Comparison of ENCODE assay signal across 3 cellular contexts in the genomic region with DNA sequence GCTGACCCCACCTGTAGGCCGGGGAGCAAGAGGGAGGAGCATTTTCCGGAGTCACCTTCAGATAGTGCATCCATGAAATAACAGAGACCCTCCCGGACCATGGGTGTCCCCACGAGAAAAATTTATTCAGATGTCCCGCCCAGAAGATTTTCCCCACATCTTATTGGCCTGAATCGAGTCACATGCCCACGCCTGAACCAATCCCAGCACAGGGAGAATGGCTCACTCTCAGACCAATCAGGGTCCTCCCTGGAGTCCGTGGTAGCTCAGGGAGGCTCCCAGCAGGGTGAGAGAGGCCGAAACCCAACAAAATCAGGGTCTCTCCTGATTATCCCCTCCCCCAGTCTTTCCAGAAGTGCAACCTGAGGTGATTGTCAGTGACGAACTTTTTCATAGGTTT.
TF ChIP-seq lines count a peak whose summit lies in the region.

No MANE protein-coding gene starts in this region.

TF ChIP-seq in A549, 52 proteins besides CTCF, POLR2A, EP300 and RAD21:
- no peak for TF ChIP-seq POLR2AphosphoS2 (conservative IDR thresholded peaks at IDR 0.05; ENCODE audit: low read length)
- TF ChIP-seq, protein P1, sequence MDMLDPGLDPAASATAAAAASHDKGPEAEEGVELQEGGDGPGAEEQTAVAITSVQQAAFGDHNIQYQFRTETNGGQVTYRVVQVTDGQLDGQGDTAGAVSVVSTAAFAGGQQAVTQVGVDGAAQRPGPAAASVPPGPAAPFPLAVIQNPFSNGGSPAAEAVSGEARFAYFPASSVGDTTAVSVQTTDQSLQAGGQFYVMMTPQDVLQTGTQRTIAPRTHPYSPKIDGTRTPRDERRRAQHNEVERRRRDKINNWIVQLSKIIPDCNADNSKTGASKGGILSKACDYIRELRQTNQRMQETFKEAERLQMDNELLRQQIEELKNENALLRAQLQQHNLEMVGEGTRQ (IDR thresholded peaks at IDR 0.05) = peak; percentile 71

TF ChIP-seq in GM12878, 131 proteins besides CTCF, POLR2A, EP300 and RAD21:
- TF ChIP-seq, protein P2, sequence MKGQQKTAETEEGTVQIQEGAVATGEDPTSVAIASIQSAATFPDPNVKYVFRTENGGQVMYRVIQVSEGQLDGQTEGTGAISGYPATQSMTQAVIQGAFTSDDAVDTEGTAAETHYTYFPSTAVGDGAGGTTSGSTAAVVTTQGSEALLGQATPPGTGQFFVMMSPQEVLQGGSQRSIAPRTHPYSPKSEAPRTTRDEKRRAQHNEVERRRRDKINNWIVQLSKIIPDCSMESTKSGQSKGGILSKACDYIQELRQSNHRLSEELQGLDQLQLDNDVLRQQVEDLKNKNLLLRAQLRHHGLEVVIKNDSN (IDR thresholded peaks at IDR 0.05; ENCODE audit: borderline replicate concordance, extremely low read length, insufficient read depth, low read depth, low read length) = peak; percentile 66
- no peak for TF ChIP-seq FOXK2 (IDR thresholded peaks at IDR 0.05)

TF ChIP-seq in HepG2, 621 proteins besides CTCF, POLR2A, EP300 and RAD21:
- no peak for TF ChIP-seq SOX6 (IDR thresholded peaks at IDR 0.05)
- TF ChIP-seq SOX6 (CRISPR knock-in tag; IDR thresholded peaks at IDR 0.05) = no peak
- peak; percentile 76 for TF ChIP-seq NFYB (CRISPR knock-in tag; IDR thresholded peaks at IDR 0.05)
- TF ChIP-seq RAD51 (IDR thresholded peaks at IDR 0.05; ENCODE audit: borderline replicate concordance) = 0 out of 2 replicates have a peak, but pooled peaks have one; percentile 12
- peak; percentile 81 for TF ChIP-seq NFYC (CRISPR knock-in tag; IDR thresholded peaks at IDR 0.05)
- TF ChIP-seq, protein P1 (IDR thresholded peaks at IDR 0.05; ENCODE audit: low read depth, low read length) = peak; percentile 79
- TF ChIP-seq, protein P1 (CRISPR knock-in tag; IDR thresholded peaks at IDR 0.05; ENCODE audit: borderline replicate concordance) = peak; percentile 89; the same call in 1 of the 2 replicates
